In the genomic region with DNA sequence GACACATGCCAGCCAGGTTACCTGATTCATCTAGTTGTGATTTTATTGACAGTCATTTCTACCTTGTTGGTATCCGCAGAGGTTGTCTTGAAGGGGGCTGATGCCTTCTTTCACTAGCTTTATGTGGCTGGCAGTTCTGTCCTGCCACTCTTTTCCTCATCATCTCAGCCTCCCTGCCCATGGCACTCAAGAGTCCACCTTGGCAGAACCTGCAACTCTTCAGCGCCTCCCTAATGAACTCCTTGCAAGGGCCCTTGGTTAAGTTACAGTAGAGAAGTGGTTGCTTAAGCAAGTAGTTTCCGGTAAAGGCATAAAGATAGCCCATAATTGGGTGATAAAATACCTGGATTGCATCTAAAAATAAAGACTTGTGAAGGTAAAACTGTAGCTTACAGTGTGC, we compare ENCODE assay signal across 32 cellular contexts.
"Had no signal": no experiment of that assay in that cellular context is flagged by ENCODE, and none has a peak within 500 bp of the region (broad histone marks: within the 10 kb centered on the region; RNA-seq: fewer than 3 reads in every experiment).

No MANE protein-coding gene starts in this region.

- H3K9me3 ChIP-seq: adrenal gland, body of pancreas, breast epithelium had no signal

- H3K27ac ChIP-seq: adrenal gland, body of pancreas, brain microvascular endothelial cell, breast epithelium, VCaP had no signal

- H3K4me1 ChIP-seq: adrenal gland, body of pancreas, breast epithelium had no signal

- H3K36me3 ChIP-seq: adrenal gland, brain microvascular endothelial cell, breast epithelium had no signal

- DNase-seq: activated B cell treated with CpG ODN at 0.5 μM for 24 hours; activated CD4-positive, alpha-beta memory T cell treated with anti-CD3 and anti-CD28 coated beads for 36 hours; activated CD4-positive, alpha-beta T cell treated with anti-CD3 and anti-CD28 coated beads for 4 hours; activated CD4-positive, alpha-beta T cell treated with anti-CD3 and anti-CD28 coated beads, Interleukin-2, amount 10 ng/mL, durations not matched to agents 24 days and 14 days; activated CD4-positive, alpha-beta T cell treated with anti-CD3 and anti-CD28 coated beads, Interleukin-2, amount 50 U/mL, for 1 hour; activated CD4-positive, alpha-beta T cell treated with anti-CD3 and anti-CD28 coated beads, Interleukin-2, amount 50 U/mL, for 4 hours; activated CD4-positive, CD25-positive, alpha-beta regulatory T cell treated with anti-CD3 and anti-CD28 coated beads, Interleukin-2, amount 50 U/mL, for 72 hours; activated CD8-positive, alpha-beta memory T cell treated with anti-CD3 and anti-CD28 coated beads, Interleukin-2, amount 50 U/mL, for 4 hours; activated CD8-positive, alpha-beta T cell treated with anti-CD3 and anti-CD28 coated beads for 36 hours; activated effector memory CD4-positive, alpha-beta T cell treated with anti-CD3 and anti-CD28 coated beads, Interleukin-2, amount 50 U/mL, for 16 hours; activated gamma-delta T cell treated with Interleukin-2 at 50 U/mL for 16 hours; activated naive CD4-positive, alpha-beta T cell; activated naive CD4-positive, alpha-beta T cell treated with anti-CD3 and anti-CD28 coated beads for 36 hours; activated naive CD4-positive, alpha-beta T cell treated with anti-CD3 and anti-CD28 coated beads, Interleukin-2, amount 50 U/mL, for 16 hours; activated naive CD8-positive, alpha-beta T cell treated with anti-CD3 and anti-CD28 coated beads for 36 hours; activated T-cell treated with anti-CD3 and anti-CD28 coated beads for 4 hours; activated T-cell treated with anti-CD3 and anti-CD28 coated beads, Interleukin-2, amount 50 U/mL, for 1 hour; activated T-cell treated with anti-CD3 and anti-CD28 coated beads, Interleukin-2, amount 50 U/mL, for 4 hours; activated T-cell treated with anti-CD3 and anti-CD28 coated beads, Interleukin-2, amount 50 U/mL, for 72 hours; adrenal gland; amniotic stem cell; aorta; body of pancreas; brain microvascular endothelial cell; central memory CD4-positive, alpha-beta T cell; T-helper 1 cell; T-helper 2 cell; T-helper 9 cell had no signal

- H3K4me3 ChIP-seq: adrenal gland, body of pancreas, breast epithelium had no signal

- ATAC-seq: activated CD8-positive, alpha-beta T cell treated with anti-CD3 and anti-CD28 coated beads for 36 hours; activated naive CD4-positive, alpha-beta T cell treated with anti-CD3 and anti-CD28 coated beads, Interleukin-2, amount 50 U/mL, for 72 hours; activated T-cell treated with anti-CD3 and anti-CD28 coated beads, Interleukin-2, amount 50 U/mL, for 4 hours; activated T-cell treated with anti-CD3 and anti-CD28 coated beads, Interleukin-2, amount 50 U/mL, for 72 hours; activated T-helper 17 cell treated with anti-CD3 and anti-CD28 coated beads, Interleukin-2, amount 50 U/mL, for 72 hours; body of pancreas had no signal

- H3K27me3 ChIP-seq: adrenal gland, body of pancreas, brain microvascular endothelial cell, breast epithelium had no signal
